ENCODE assay signal across 8 cellular contexts in genomic region chr14:76872796-76873432, GRCh38. TPM values are rescaled to one million over a fixed set of nuclear protein-coding genes. Genes with fewer than 3 reads are reported as not detected.
DNase-seq lines count a peak whose midpoint lies in the region; ATAC-seq and TF ChIP-seq lines count a peak whose summit lies in the region.

No MANE protein-coding gene starts in this region.

- no peaks in the 10 kb centered on the region for H3K36me3 ChIP-seq in DOHH2 (ENCODE audit: control insufficient read depth, low read length)
- H3K36me3 ChIP-seq in adrenal gland (replicated peaks in 1 of 2): no peaks in the 10 kb centered on the region
- H3K36me3 ChIP-seq in hepatocyte (replicated peaks; ENCODE audit: insufficient read depth, low read depth): no peaks in the 10 kb centered on the region

- H3K27me3 ChIP-seq in DOHH2 (ENCODE audit: control insufficient read depth, low read length) (peaks cover 7% of the 10 kb centered on the region; the same call in 1 of the 2 replicates), adrenal gland (no peaks in the 10 kb centered on the region), hepatocyte (no peaks in the 10 kb centered on the region)

- 21 to 28% (median 24%) methylated on average over 11 to 12 of the region's 12 CpGs for WGBS in adrenal gland, 4 donors
- WGBS in hepatocyte (ENCODE audit: low lambda C conversion rate, missing lambda C conversion rate): 34% methylated on average over 12 of the region's 12 CpGs

- no peaks in the 10 kb centered on the region for H3K9me2 ChIP-seq in DOHH2 (replicated peaks; ENCODE audit: control insufficient read depth, low read length)
- H3K9me2 ChIP-seq in hepatocyte (replicated peaks; ENCODE audit: insufficient read depth): no peaks in the 10 kb centered on the region

- H3K79me2 ChIP-seq in DOHH2 (ENCODE audit: control insufficient read depth, low read length): no peaks in the 10 kb centered on the region
- no peaks in the 10 kb centered on the region for H3K79me2 ChIP-seq in hepatocyte

- no peak for TF ChIP-seq POLR2A in adrenal gland (IDR thresholded peaks at IDR 0.05)

- H2AFZ ChIP-seq in hepatocyte: no peak overlapping the region

- H3K4me2 ChIP-seq in DOHH2 (ENCODE audit: low read length) (no peak overlapping the region), hepatocyte (no peak overlapping the region)

- no peaks in the 10 kb centered on the region for H3K4me1 ChIP-seq in DOHH2 (ENCODE audit: control insufficient read depth, low read length)
- H3K4me1 ChIP-seq in adrenal gland (replicated peaks in 1 of 2): no peaks in the 10 kb centered on the region
- H3K4me1 ChIP-seq in hepatocyte (ENCODE audit: insufficient read depth): no peaks in the 10 kb centered on the region

- ATAC-seq in HG03520 (IDR thresholded peaks at IDR 0.05; ENCODE audit: unreplicated experiment) (no peak), HG03139 (IDR thresholded peaks at IDR 0.05; ENCODE audit: unreplicated experiment) (no peak)

- no peaks in the 10 kb centered on the region for H4K20me1 ChIP-seq in DOHH2 (ENCODE audit: control insufficient read depth, insufficient read depth, low read depth, low read length)
- no peaks in the 10 kb centered on the region for H4K20me1 ChIP-seq in hepatocyte (ENCODE audit: insufficient read depth, poor library complexity, severe bottlenecking)

- peak; percentile 91 for TF ChIP-seq RAD21 in Ishikawa (IDR thresholded peaks at IDR 0.05; ENCODE audit: low read depth)

- intact Hi-C loops in adrenal gland (cut with DNase I): loop anchor here in 1 of 2 donors (10.0 kb wide), 2 partner anchors 442 to 592 kb away; no protein-coding TSS in a partner anchor

- H3K27ac ChIP-seq in DOHH2 (ENCODE audit: low read depth, low read length) (no peak overlapping the region), adrenal gland (no peak overlapping the region), hepatocyte (no peak overlapping the region)

- H3F3A ChIP-seq in DOHH2 (ENCODE audit: control insufficient read depth, insufficient read depth): no peaks in the 10 kb centered on the region

- no peak for TF ChIP-seq EP300 in Ishikawa (IDR thresholded peaks at IDR 0.05; ENCODE audit: borderline replicate concordance)

- H3K4me3 ChIP-seq in DOHH2 (ENCODE audit: low read length) (no peak overlapping the region), adrenal gland (no peak overlapping the region), hepatocyte (no peak overlapping the region)

- H3K9me3 ChIP-seq in DOHH2 (ENCODE audit: control insufficient read depth, insufficient read depth, low read length) (peaks cover 9% of the 10 kb centered on the region), adrenal gland (replicated peaks in 1 of 3) (no peaks in the 10 kb centered on the region), hepatocyte (ENCODE audit: low read depth) (no peaks in the 10 kb centered on the region)

- DNase-seq in SW480 (ENCODE audit: low spot score): peak; percentile 52
- DNase-seq in adrenal gland: peak; percentile 39 to 84 (median 62)
- DNase-seq in hepatocyte (ENCODE audit: low spot score): peak; percentile 66
- DNase-seq in stimulated activated CD4-positive, alpha-beta T cell treated with anti-CD3 and anti-CD28 coated beads, Interleukin-12 subunit alpha, Interleukin-12 subunit beta, amount 100 ng/mL, for 24 hours (ENCODE audit: low read depth in 2 of 2): peak; percentile 39 to 57

- TF ChIP-seq CTCF in DOHH2 (IDR thresholded peaks at IDR 0.05; ENCODE audit: low read depth, low read length, poor library complexity, severe bottlenecking): peak; percentile 79
- peak; percentile 74 to 89 (median 84) for TF ChIP-seq CTCF in adrenal gland (IDR thresholded peaks at IDR 0.05)
- TF ChIP-seq CTCF in hepatocyte (IDR thresholded peaks at IDR 0.05; ENCODE audit: poor library complexity): peak; percentile 86

TF ChIP-seq in Ishikawa, 13 proteins besides CTCF, POLR2A, EP300 and RAD21:
- TF ChIP-seq YY1 (IDR thresholded peaks at IDR 0.05; ENCODE audit: low read depth): no peak
- TF ChIP-seq EGR1 (IDR thresholded peaks at IDR 0.05): no peak
- TF ChIP-seq REST (IDR thresholded peaks at IDR 0.05; ENCODE audit: low read depth): no peak
- no peak for TF ChIP-seq CEBPB (IDR thresholded peaks at IDR 0.05)
- no peak for TF ChIP-seq TEAD4 (IDR thresholded peaks at IDR 0.05)
- no peak for TF ChIP-seq TAF1 (IDR thresholded peaks at IDR 0.05; ENCODE audit: low read depth)

RNA-seq across cellular contexts. Expression of gene LRRC74A, which starts 46.7 kb away (rescaled TPM):
- total RNA-seq in adrenal gland (not detected), hepatocyte (not detected in 2 replicates)
- polyA plus RNA-seq in adrenal gland (not detected), hepatocyte (not detected in 2 replicates)
